Comparison of ENCODE assay signal across 1 cellular context in genomic region chr1:220040028-220040596, GRCh38.
TF ChIP-seq lines count a peak whose summit lies in the region.

No MANE protein-coding gene starts in this region.

TF ChIP-seq in A549, 52 proteins besides CTCF, POLR2A, EP300 and RAD21:
- peak; percentile 40 for TF ChIP-seq MAFK (IDR thresholded peaks at IDR 0.05; ENCODE audit: partially characterized antibody)
- TF ChIP-seq, protein P1, sequence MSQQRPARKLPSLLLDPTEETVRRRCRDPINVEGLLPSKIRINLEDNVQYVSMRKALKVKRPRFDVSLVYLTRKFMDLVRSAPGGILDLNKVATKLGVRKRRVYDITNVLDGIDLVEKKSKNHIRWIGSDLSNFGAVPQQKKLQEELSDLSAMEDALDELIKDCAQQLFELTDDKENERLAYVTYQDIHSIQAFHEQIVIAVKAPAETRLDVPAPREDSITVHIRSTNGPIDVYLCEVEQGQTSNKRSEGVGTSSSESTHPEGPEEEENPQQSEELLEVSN (IDR thresholded peaks at IDR 0.05; ENCODE audit: borderline replicate concordance, low read depth), result no peak
